In genomic region chr3:152192936-152193672, GRCh38 we compare ENCODE assay signal across 11 cellular contexts.
DNase-seq lines count a peak whose midpoint lies in the region; ATAC-seq and TF ChIP-seq lines count a peak whose summit lies in the region.
"Had no signal": no experiment of that assay in that cellular context is flagged by ENCODE, and none has a peak within 500 bp of the region (broad histone marks: within the 10 kb centered on the region; RNA-seq: fewer than 3 reads in every experiment).

No MANE protein-coding gene starts in this region.

- POLR2A ChIA-PET in naive thymus-derived CD8-positive, alpha-beta T cell (lab: Charles Lee) = interaction anchor here (0.6 to 2.7 kb wide), 12 partner anchors 9 to 279 kb away, joined by 3 to 37 read pairs (median 8); partner anchors contain the start of gene MBNL1

- no TSS peak for BruUV-seq in Calu3 (replicated peaks; lab: Mats Ljungman, UMichigan)

- DNase-seq in Calu3 = no peak
- no peak for DNase-seq in activated T-helper 1 cell treated with anti-CD3 and anti-CD28 coated beads, Interleukin-12 subunit alpha, Interleukin-12 subunit beta, Interleukin-2, Interleukin-4 antibody, amounts not matched to agents 30 ng/mL and 10 ng/mL and 1 ng/mL, durations not matched to agents 14 hours and 24 hours and 36 hours (ENCODE audit: low spot score)
- DNase-seq in naive thymus-derived CD8-positive, alpha-beta T cell = no peak
- DNase-seq in dedifferentiated amniotic fluid mesenchymal stem cell (ENCODE audit: extremely low spot score) = no peak
- no peak for DNase-seq in NCI-H1694 treated with DMSO at 0.1 percent for 48 hours (lab: John Stamatoyannopoulos, UW)
- DNase-seq in NCI-H2029 (lab: John Stamatoyannopoulos, UW) = no peak
- DNase-seq in COLO668 (lab: John Stamatoyannopoulos, UW; ENCODE audit: unreplicated experiment) = no peak
- DNase-seq: foreskin melanocyte; stimulated activated CD4-positive, alpha-beta T cell treated with anti-CD3 and anti-CD28 coated beads, Interleukin-2, amount 100 ng/mL, for 24 hours; T1000 had no signal

- peak; percentile 16 for ATAC-seq in HG02840 (IDR thresholded peaks at IDR 0.05; ENCODE audit: low FRiP score, unreplicated experiment)
- ATAC-seq in naive thymus-derived CD8-positive, alpha-beta T cell = peak in 1 of 2 donors; percentile 4

- CTCF ChIA-PET in Calu3 (lab: Charles Lee) = interaction anchor here (0.6 to 1.7 kb wide), 11 partner anchors 10 to 251 kb away, joined by 3 to 10 read pairs (median 4); no protein-coding TSS in a partner anchor

- peaks cover 8% of the 10 kb centered on the region for H3K4me1 Mint-ChIP-seq in Calu3 (ENCODE audit: low read depth, unreplicated experiment)
- H3K4me1 Mint-ChIP-seq in activated T-helper 1 cell treated with anti-CD3 and anti-CD28 coated beads, Interleukin-12 subunit alpha, Interleukin-12 subunit beta, Interleukin-2, Interleukin-4 antibody, amounts not matched to agents 30 ng/mL and 10 ng/mL and 1 ng/mL, durations not matched to agents 14 hours and 24 hours and 36 hours (ENCODE audit: low read depth) = peaks cover 87% of the 10 kb centered on the region
- peaks cover 35 to 85% (median 76%) of the 10 kb centered on the region in 4 donors for H3K4me1 Mint-ChIP-seq in naive thymus-derived CD8-positive, alpha-beta T cell

- peak overlapping the region; percentile 68 for H3K4me3 Mint-ChIP-seq in Calu3 (ENCODE audit: low read depth, unreplicated experiment)
- peak overlapping the region; percentile 71 for H3K4me3 Mint-ChIP-seq in activated T-helper 1 cell treated with anti-CD3 and anti-CD28 coated beads, Interleukin-12 subunit alpha, Interleukin-12 subunit beta, Interleukin-2, Interleukin-4 antibody, amounts not matched to agents 30 ng/mL and 10 ng/mL and 1 ng/mL, durations not matched to agents 14 hours and 24 hours and 36 hours
- H3K4me3 Mint-ChIP-seq in naive thymus-derived CD8-positive, alpha-beta T cell = peak overlapping the region; percentile 69 to 90 (median 85)

- intact Hi-C loops in Calu3 (cut with micrococcal nuclease; ENCODE audit: unreplicated experiment) = loop anchor here (5.0 kb wide), 1 partner anchor 79 kb away; no protein-coding TSS in a partner anchor
- intact Hi-C loops in activated T-helper 1 cell treated with anti-CD3 and anti-CD28 coated beads, Interleukin-12 subunit alpha, Interleukin-12 subunit beta, Interleukin-2, Interleukin-4 antibody, amounts not matched to agents 30 ng/mL and 10 ng/mL and 1 ng/mL, durations not matched to agents 14 hours and 24 hours and 36 hours (cut with micrococcal nuclease) = loop anchor here (1.0 to 10.0 kb wide), 11 partner anchors 16 to 1588 kb away; partner anchors contain the start of genes MBNL1, SELENOT and SIAH2

- H3K27ac Mint-ChIP-seq in Calu3 (ENCODE audit: unreplicated experiment) = peak overlapping the region; percentile 23
- peak overlapping the region; percentile 87 for H3K27ac Mint-ChIP-seq in activated T-helper 1 cell treated with anti-CD3 and anti-CD28 coated beads, Interleukin-12 subunit alpha, Interleukin-12 subunit beta, Interleukin-2, Interleukin-4 antibody, amounts not matched to agents 30 ng/mL and 10 ng/mL and 1 ng/mL, durations not matched to agents 14 hours and 24 hours and 36 hours
- peak overlapping the region; percentile 85 to 99 (median 93) for H3K27ac Mint-ChIP-seq in naive thymus-derived CD8-positive, alpha-beta T cell

- no peaks in the 10 kb centered on the region for H3K27me3 Mint-ChIP-seq in Calu3 (ENCODE audit: unreplicated experiment)
- H3K27me3 Mint-ChIP-seq in activated T-helper 1 cell treated with anti-CD3 and anti-CD28 coated beads, Interleukin-12 subunit alpha, Interleukin-12 subunit beta, Interleukin-2, Interleukin-4 antibody, amounts not matched to agents 30 ng/mL and 10 ng/mL and 1 ng/mL, durations not matched to agents 14 hours and 24 hours and 36 hours (ENCODE audit: insufficient read depth) = no peaks in the 10 kb centered on the region
- H3K27me3 Mint-ChIP-seq in naive thymus-derived CD8-positive, alpha-beta T cell = no peaks in the 10 kb centered on the region

- no peaks in the 10 kb centered on the region for H3K9me3 Mint-ChIP-seq in Calu3 (ENCODE audit: low read depth, unreplicated experiment)
- H3K9me3 Mint-ChIP-seq in activated T-helper 1 cell treated with anti-CD3 and anti-CD28 coated beads, Interleukin-12 subunit alpha, Interleukin-12 subunit beta, Interleukin-2, Interleukin-4 antibody, amounts not matched to agents 30 ng/mL and 10 ng/mL and 1 ng/mL, durations not matched to agents 14 hours and 24 hours and 36 hours = no peaks in the 10 kb centered on the region
- H3K9me3 Mint-ChIP-seq in naive thymus-derived CD8-positive, alpha-beta T cell = no peaks in the 10 kb centered on the region

- peaks cover 8% of the 10 kb centered on the region for H3K36me3 Mint-ChIP-seq in Calu3 (ENCODE audit: insufficient read depth, unreplicated experiment)
- no peaks in the 10 kb centered on the region for H3K36me3 Mint-ChIP-seq in activated T-helper 1 cell treated with anti-CD3 and anti-CD28 coated beads, Interleukin-12 subunit alpha, Interleukin-12 subunit beta, Interleukin-2, Interleukin-4 antibody, amounts not matched to agents 30 ng/mL and 10 ng/mL and 1 ng/mL, durations not matched to agents 14 hours and 24 hours and 36 hours (ENCODE audit: low read depth)
- no peaks in the 10 kb centered on the region for H3K36me3 Mint-ChIP-seq in naive thymus-derived CD8-positive, alpha-beta T cell

- TF ChIP-seq CTCF in Calu3 (IDR thresholded peaks at IDR 0.05; ENCODE audit: unreplicated experiment) = no peak

Comparison
In these comparisons a context has a peak if more than half of its experiments do, and no peak if none do; other contexts are left out.
1. H3K27ac Mint-ChIP-seq: peak in every context shown above with its lines; median percentile 93 in naive thymus-derived CD8-positive, alpha-beta T cell; 87 in activated T-helper 1 cell treated with anti-CD3 and anti-CD28 coated beads, Interleukin-12 subunit alpha, Interleukin-12 subunit beta, Interleukin-2, Interleukin-4 antibody, amounts not matched to agents 30 ng/mL and 10 ng/mL and 1 ng/mL, durations not matched to agents 14 hours and 24 hours and 36 hours; 23 in Calu3.